In the genomic region with DNA sequence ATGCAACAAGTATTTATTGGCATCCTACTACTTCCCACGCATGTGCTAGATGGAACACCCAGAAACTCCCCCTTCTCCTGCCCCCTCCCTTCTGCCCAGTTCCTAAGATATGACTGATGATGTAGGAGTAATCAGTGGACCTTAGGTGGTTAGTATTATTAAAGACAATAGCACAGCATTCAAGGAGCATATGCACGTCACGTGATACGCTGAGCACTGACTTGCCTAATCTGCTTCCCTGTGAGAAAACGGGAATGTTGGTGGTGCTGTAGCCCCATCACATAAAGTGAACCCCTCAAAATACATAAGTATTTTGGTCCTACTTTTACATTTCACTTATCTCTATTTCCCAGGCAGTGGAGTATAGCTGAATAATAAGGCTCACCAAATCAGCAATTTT, we compare ENCODE assay signal across 22 cellular contexts. TPM values are rescaled to one million over a fixed set of nuclear protein-coding genes. Genes with fewer than 3 reads are reported as not detected.
"Had no signal": no experiment of that assay in that cellular context is flagged by ENCODE, and none has a peak within 500 bp of the region (broad histone marks: within the 10 kb centered on the region; RNA-seq: fewer than 3 reads in every experiment).

No MANE protein-coding gene starts in this region.

- DNase-seq: IMR-90, Kasumi-1, MM.1S, NCI-H1092 treated with DMSO at 0.1 percent for 48 hours, NCI-H1436, NCI-H187, NCI-H2029, NCI-H2081 treated with DMSO at 0.1 percent for 48 hours, NCI-H2171, NCI-H226, NCI-H446, NCI-H510A, NCI-H524 treated with DMSO at 0.1 percent for 48 hours, Right ventricle myocardium superior, RPMI8226, SIG-M5, T-cell had no signal

- FAIRE-seq: RCC 7860 had no signal

- H3K9me3 ChIP-seq: SJSA1 had no signal

- H3K4me2 ChIP-seq: KMS-11 had no signal

- H3K27ac ChIP-seq: HL-60, KMS-11, SJSA1, SK-N-MC had no signal

- H3K9ac ChIP-seq: KMS-11 had no signal

- H3K4me3 ChIP-seq: SJSA1, SK-N-MC had no signal

- H3K36me3 ChIP-seq: SJSA1 had no signal

- H3K4me1 ChIP-seq: SJSA1 had no signal

- H3K27me3 ChIP-seq: SJSA1 had no signal

RNA-seq across cellular contexts. Expression of a gene that starts 12.4 kb away (rescaled TPM):
- total RNA-seq: IMR-90, Right ventricle myocardium superior, SJSA1, T-cell had no signal
- polyA plus RNA-seq: IMR-90 had no signal
